Comparison of ENCODE assay signal across 19 cellular contexts in genomic region chr11:110303414-110303826, GRCh38.
"Had no signal": no experiment of that assay in that cellular context is flagged by ENCODE, and none has a peak within 500 bp of the region (broad histone marks: within the 10 kb centered on the region; RNA-seq: fewer than 3 reads in every experiment).

No MANE protein-coding gene starts in this region.

- H3K4me1 Mint-ChIP-seq: brain; immature natural killer cell; stimulated activated memory B cell treated with anti-CD40 and anti-IgM and Interleukin-4, amounts not matched to agents 10 μg/mL and 1 μg/mL and 100 μg/mL, for 72 hours had no signal

- ATAC-seq: activated naive CD4-positive, alpha-beta T cell treated with anti-CD3 and anti-CD28 coated beads, Interleukin-2, amount 50 U/mL, for 72 hours; activated T-helper 17 cell treated with anti-CD3 and anti-CD28 coated beads, Interleukin-2, amount 50 U/mL, for 72 hours; heart right ventricle; left lung; naive thymus-derived CD4-positive, alpha-beta T cell; stimulated activated memory B cell treated with anti-CD40 and anti-IgM and Interleukin-4, amounts not matched to agents 10 μg/mL and 1 μg/mL and 100 μg/mL, for 72 hours; WTC11 had no signal

- H3K9me3 ChIP-seq: heart right ventricle, left lung, sigmoid colon, suprapubic skin, tibial nerve had no signal

- H3K36me3 Mint-ChIP-seq: brain; immature natural killer cell; naive thymus-derived CD4-positive, alpha-beta T cell; neural progenitor cell; stimulated activated memory B cell treated with anti-CD40 and anti-IgM and Interleukin-4, amounts not matched to agents 10 μg/mL and 1 μg/mL and 100 μg/mL, for 72 hours had no signal

- H3K27ac Mint-ChIP-seq: activated naive CD4-positive, alpha-beta T cell treated with anti-CD3 and anti-CD28 coated beads, Interleukin-2, amount 50 U/mL, for 72 hours; activated T-cell treated with anti-CD3 and anti-CD28 coated beads, Interleukin-2, amount 50 U/mL, for 24 hours; activated T-helper 17 cell treated with anti-CD3 and anti-CD28 coated beads, Interleukin-2, amount 50 U/mL, for 72 hours; brain; neural progenitor cell; WTC11 had no signal

- DNase-seq: activated CD8-positive, alpha-beta memory T cell treated with anti-CD3 and anti-CD28 coated beads, Interleukin-2, amount 50 U/mL, for 4 hours; activated T-cell treated with anti-CD3 and anti-CD28 coated beads, Interleukin-2, amount 50 U/mL, for 24 hours; aorta; heart right ventricle; immature natural killer cell; left lung; naive thymus-derived CD4-positive, alpha-beta T cell; posterior cingulate gyrus; sigmoid colon; stimulated activated CD4-positive, alpha-beta T cell treated with anti-CD3 and anti-CD28 coated beads, Interleukin-15, amount 100 ng/mL, for 24 hours; stomach had no signal

- H3K4me3 Mint-ChIP-seq: activated T-cell treated with anti-CD3 and anti-CD28 coated beads, Interleukin-2, amount 50 U/mL, for 24 hours; activated T-helper 17 cell treated with anti-CD3 and anti-CD28 coated beads, Interleukin-2, amount 50 U/mL, for 72 hours; brain; immature natural killer cell; naive thymus-derived CD4-positive, alpha-beta T cell; neural progenitor cell; stimulated activated memory B cell treated with anti-CD40 and anti-IgM and Interleukin-4, amounts not matched to agents 10 μg/mL and 1 μg/mL and 100 μg/mL, for 72 hours; WTC11 had no signal

- H3K27me3 Mint-ChIP-seq: activated T-cell treated with anti-CD3 and anti-CD28 coated beads, Interleukin-2, amount 50 U/mL, for 24 hours; activated T-helper 17 cell treated with anti-CD3 and anti-CD28 coated beads, Interleukin-2, amount 50 U/mL, for 72 hours; naive thymus-derived CD4-positive, alpha-beta T cell; stimulated activated memory B cell treated with anti-CD40 and anti-IgM and Interleukin-4, amounts not matched to agents 10 μg/mL and 1 μg/mL and 100 μg/mL, for 72 hours had no signal

- H3K9me3 Mint-ChIP-seq: activated T-helper 17 cell treated with anti-CD3 and anti-CD28 coated beads, Interleukin-2, amount 50 U/mL, for 72 hours; immature natural killer cell; stimulated activated memory B cell treated with anti-CD40 and anti-IgM and Interleukin-4, amounts not matched to agents 10 μg/mL and 1 μg/mL and 100 μg/mL, for 72 hours had no signal
